ENCODE assay signal across 8 cellular contexts in the genomic region with DNA sequence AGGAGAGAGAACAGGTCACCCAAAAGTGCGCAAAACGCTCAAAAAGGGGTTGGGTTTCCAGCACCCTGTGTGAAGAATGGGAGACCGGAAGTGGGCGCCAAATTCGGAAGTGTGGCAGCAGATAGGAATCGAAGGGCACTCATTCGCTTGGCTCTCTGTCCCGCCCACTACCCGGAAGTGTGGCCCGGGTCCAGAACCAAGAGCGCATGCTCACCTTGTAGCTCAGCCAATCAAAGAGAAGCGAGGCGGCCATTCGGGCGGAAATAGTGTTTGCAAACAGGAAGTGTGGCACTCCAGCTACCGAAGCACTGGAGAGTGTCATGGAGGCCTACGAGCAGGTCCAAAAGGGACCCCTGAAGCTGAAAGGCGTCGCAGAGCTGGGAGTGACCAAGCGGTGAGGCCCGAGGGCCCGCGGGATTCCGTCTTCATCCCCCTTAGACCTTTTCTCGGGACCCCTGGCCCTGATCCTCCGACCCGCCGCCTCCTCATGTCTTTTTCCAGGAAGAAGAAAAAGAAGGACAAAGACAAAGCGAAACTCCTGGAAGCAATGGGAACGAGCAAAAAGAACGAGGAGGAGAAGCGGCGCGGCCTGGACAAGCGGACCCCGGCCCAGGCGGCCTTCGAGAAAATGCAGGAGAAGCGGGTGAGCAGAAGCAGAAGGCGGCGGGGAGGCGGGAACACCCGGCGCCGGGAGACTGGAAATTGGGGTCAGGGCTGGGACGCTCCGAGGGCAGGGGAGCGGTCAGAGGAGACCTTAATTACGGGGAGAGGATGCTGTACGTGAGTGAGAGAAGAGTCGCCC. TPM values are rescaled to one million over a fixed set of nuclear protein-coding genes. Genes with fewer than 3 reads are reported as not detected.
DNase-seq lines count a peak whose midpoint lies in the region; ATAC-seq, FAIRE-seq and TF ChIP-seq lines count a peak whose summit lies in the region.

A gene (plus strand): TSS at position 288 of the 802 bp plus-strand sequence. CDS start 33 bp downstream, at position 321.

- ATAC-seq in GM18907 (IDR thresholded peaks at IDR 0.05; ENCODE audit: unreplicated experiment) (peak; percentile 85), HG03159 (IDR thresholded peaks at IDR 0.05; ENCODE audit: unreplicated experiment) (peak; percentile 82)

- DNase-seq in AG04450 (ENCODE audit: low read depth, low spot score) (peak; percentile 98), NCI-H2227 treated with DMSO at 0.1 percent for 48 hours (lab: John Stamatoyannopoulos, UW) (peak; percentile 95), bronchial epithelial cell (ENCODE audit: low read depth) (peak; percentile 96), iPS-NIHi11 (ENCODE audit: low spot score) (peak; percentile 99), small intestine (peak; percentile 100)

- H3K36me3 ChIP-seq in bronchial epithelial cell (ENCODE audit: control insufficient read depth, insufficient read depth, low read length) (peaks cover 10% of the 10 kb centered on the region), small intestine (ENCODE audit: control insufficient read depth in 2 of 2, insufficient read depth in 2 of 2, low read length in 2 of 2) (peaks cover 0 to 11% of the 10 kb centered on the region in 2 donors)

- H3K4me3 ChIP-seq in AG04450 (ENCODE audit: low read depth, low read length): peak within 1 kb of the TSS; percentile 94
- H3K4me3 ChIP-seq in WI38 (ENCODE audit: low read depth, low read length): peak within 1 kb of the TSS; percentile 96
- peak within 1 kb of the TSS; percentile 98 for H3K4me3 ChIP-seq in bronchial epithelial cell (ENCODE audit: low read depth, low read length)
- H3K4me3 ChIP-seq in small intestine (ENCODE audit: low read depth in 1 of 2, low read length in 2 of 2): peak within 1 kb of the TSS; percentile 66 to 94

- CTCF ChIA-PET in AG04450 (lab: Charles Lee): interaction anchor here (0.6 to 3.6 kb wide), 11 partner anchors 11 to 201 kb away, joined by 3 to 41 read pairs (median 4); a partner anchor contains a TSS

- H3K9me3 ChIP-seq in AG04450 (ENCODE audit: control insufficient read depth, insufficient read depth, low read length) (no peaks in the 10 kb centered on the region), small intestine (ENCODE audit: control insufficient read depth, low read depth) (no peaks in the 10 kb centered on the region)

- H3K27me3 ChIP-seq in AG04450 (ENCODE audit: control insufficient read depth, insufficient read depth, low read length) (no peaks in the 10 kb centered on the region), bronchial epithelial cell (ENCODE audit: control insufficient read depth, insufficient read depth, low read length) (no peaks in the 10 kb centered on the region), small intestine (ENCODE audit: control insufficient read depth in 2 of 2, insufficient read depth in 2 of 2, low read length in 2 of 2) (no peaks in the 10 kb centered on the region)

- 0 to 1% (median 0%) methylated on average over 46 to 51 of the region's 51 CpGs for WGBS in small intestine, 3 donors

- TF ChIP-seq CTCF in AG04450 (IDR thresholded peaks at IDR 0.05; ENCODE audit: low read depth, low read length) (no peak), WI38 (IDR thresholded peaks at IDR 0.05; ENCODE audit: low read depth, low read length) (no peak), bronchial epithelial cell (IDR thresholded peaks at IDR 0.05; ENCODE audit: insufficient read depth, low read length, severe bottlenecking) (peak; percentile 23)

- peaks cover 0 to 2% of the 10 kb centered on the region in 2 donors for H3K4me1 ChIP-seq in small intestine (ENCODE audit: control insufficient read depth in 2 of 2, insufficient read depth in 1 of 2, low read depth in 1 of 2, low read length in 1 of 2)

- FAIRE-seq in bronchial epithelial cell (lab: Jason Lieb, UNC): peak; percentile 76
- FAIRE-seq in small intestine (lab: Jason Lieb, UNC): peak; percentile 19

- POLR2A ChIA-PET in AG04450 (lab: Yijun Ruan, JAX): interaction anchor here (0.5 to 1.8 kb wide), 10 partner anchors 12 to 1346 kb away, joined by 3 to 11 read pairs (median 4); a partner anchor contains a TSS

- H3K27ac ChIP-seq in AG04450 (ENCODE audit: low read depth, low read length) (peak within 1 kb of the TSS; percentile 57), small intestine (ENCODE audit: low read depth in 1 of 2, low read length in 1 of 2) (peak within 1 kb of the TSS; percentile 77 to 88)

RNA-seq across cellular contexts. Expression of the gene that starts here (rescaled TPM):
- polyA plus RNA-seq in AG04450 (2011; rRNA removed): 164 and 177 TPM in 2 replicates
- 53.8 and 56.3 TPM in 2 replicates for polyA minus RNA-seq in AG04450 (2011; rRNA and poly(A)+ RNA removed)
- total RNA-seq in bronchial epithelial cell: 80.9 and 82.9 TPM in 2 replicates
- 100 to 1,000 TPM in 2 of 3 donors, 10 to 100 TPM in 1; 82.3 to 205 (median 195) TPM for polyA plus RNA-seq in small intestine

Comparison
In these comparisons a context has a peak if more than half of its experiments do, and no peak if none do; other contexts are left out.
1. Peak in every context shown above with its lines: DNase-seq, ATAC-seq, H3K4me3 ChIP-seq and H3K27ac ChIP-seq.